Comparison of ENCODE assay signal across 8 cellular contexts in genomic region chr20:14334306-14334930, GRCh38. TPM values are rescaled to one million over a fixed set of nuclear protein-coding genes. Genes with fewer than 3 reads are reported as not detected.
DNase-seq lines count a peak whose midpoint lies in the region; TF ChIP-seq lines count a peak whose summit lies in the region.

No MANE protein-coding gene starts in this region.

- H3K4me1 ChIP-seq in muscle layer of colon (ENCODE audit: insufficient read depth, low read length): no peaks in the 10 kb centered on the region

- TF ChIP-seq POLR2A in lower leg skin (IDR thresholded peaks at IDR 0.05): no peak

- no peaks in the 10 kb centered on the region for H3K9me3 ChIP-seq in muscle layer of colon (ENCODE audit: low read length)

- H3K27me3 ChIP-seq in muscle layer of colon (ENCODE audit: control insufficient read depth in 1 of 2, insufficient read depth in 2 of 2, low read length in 2 of 2): no peaks in the 10 kb centered on the region

- 11 to 13% methylated on average over 3 of the region's 3 CpGs for WGBS in lower leg skin, 2 donors

- TF ChIP-seq CTCF in GM12864 (IDR thresholded peaks at IDR 0.05; ENCODE audit: low read depth, low read length, missing control alignments) (peak; percentile 30), lower leg skin (IDR thresholded peaks at IDR 0.05) (no peak), GM10248 (IDR thresholded peaks at IDR 0.05; ENCODE audit: control extremely low read depth, extremely low read depth, low read depth, missing control alignments) (no peak)

- POLR2A ChIA-PET in GM10248 (lab: Yijun Ruan, JAX): no interaction called here

- H3K4me3 ChIP-seq in GM12864 (ENCODE audit: low read depth, low read length) (no peak overlapping the region), muscle layer of colon (ENCODE audit: low read depth in 1 of 2, low read length in 2 of 2) (peak overlapping the region; percentile 23 to 58), lower leg skin (ENCODE audit: low read depth, poor library complexity, severe bottlenecking) (no peak overlapping the region)

- H3K9ac ChIP-seq in muscle layer of colon (ENCODE audit: low read length): peak overlapping the region; percentile 60

- DNase-seq in GM12864 (ENCODE audit: low read depth) (no peak), NCI-H2227 (lab: John Stamatoyannopoulos, UW; ENCODE audit: unreplicated experiment) (peak; percentile 73), dedifferentiated amniotic fluid mesenchymal stem cell (ENCODE audit: extremely low spot score) (peak; percentile 73), lower leg skin (ENCODE audit: low spot score in 2 of 2) (no peak), SIG-M5 treated with dmso at 0.1 percent for 504 hours (lab: John Stamatoyannopoulos, UW; ENCODE audit: unreplicated experiment) (no peak), GM10248 (ENCODE audit: extremely low spot score) (no peak)
- no peak for DNase-seq in activated CD4-positive, alpha-beta T cell treated with anti-CD3 and anti-CD28 coated beads, Interleukin-2, amount 50 U/mL, for 1 hour

- intact Hi-C loops in lower leg skin (cut with DNase I; ENCODE audit: low total_unique reads): no loop called here

- H3K36me3 ChIP-seq in muscle layer of colon (ENCODE audit: insufficient read depth, low read length): no peaks in the 10 kb centered on the region

- CTCF ChIA-PET in GM10248 (lab: Yijun Ruan, JAX): interaction anchor here (0.8 to 0.9 kb wide), 2 partner anchors 9 to 14 kb away, joined by 3 read pairs; no protein-coding TSS in a partner anchor

- H3K27ac ChIP-seq in muscle layer of colon (ENCODE audit: low read depth, low read length): no peak overlapping the region

RNA-seq across cellular contexts. Expression of gene FLRT3, which starts 3.0 kb away (rescaled TPM):
- 10 to 100 TPM; 23.0 to 36.8 (median 25.9) TPM for total RNA-seq in lower leg skin

Comparison
In these comparisons a context has a peak if more than half of its experiments do, and no peak if none do; other contexts are left out.
1. DNase-seq: peak in NCI-H2227 (single experiment) and dedifferentiated amniotic fluid mesenchymal stem cell (single experiment); none in GM12864 (single experiment), lower leg skin (0 of 2), SIG-M5 treated with dmso at 0.1 percent for 504 hours (single experiment), activated CD4-positive, alpha-beta T cell treated with anti-CD3 and anti-CD28 coated beads, Interleukin-2, amount 50 U/mL, for 1 hour (single experiment) and GM10248 (single experiment).
2. H3K4me3 ChIP-seq: peak in muscle layer of colon (2 of 2); none in GM12864 (single experiment) and lower leg skin (single experiment).